In the genomic region with DNA sequence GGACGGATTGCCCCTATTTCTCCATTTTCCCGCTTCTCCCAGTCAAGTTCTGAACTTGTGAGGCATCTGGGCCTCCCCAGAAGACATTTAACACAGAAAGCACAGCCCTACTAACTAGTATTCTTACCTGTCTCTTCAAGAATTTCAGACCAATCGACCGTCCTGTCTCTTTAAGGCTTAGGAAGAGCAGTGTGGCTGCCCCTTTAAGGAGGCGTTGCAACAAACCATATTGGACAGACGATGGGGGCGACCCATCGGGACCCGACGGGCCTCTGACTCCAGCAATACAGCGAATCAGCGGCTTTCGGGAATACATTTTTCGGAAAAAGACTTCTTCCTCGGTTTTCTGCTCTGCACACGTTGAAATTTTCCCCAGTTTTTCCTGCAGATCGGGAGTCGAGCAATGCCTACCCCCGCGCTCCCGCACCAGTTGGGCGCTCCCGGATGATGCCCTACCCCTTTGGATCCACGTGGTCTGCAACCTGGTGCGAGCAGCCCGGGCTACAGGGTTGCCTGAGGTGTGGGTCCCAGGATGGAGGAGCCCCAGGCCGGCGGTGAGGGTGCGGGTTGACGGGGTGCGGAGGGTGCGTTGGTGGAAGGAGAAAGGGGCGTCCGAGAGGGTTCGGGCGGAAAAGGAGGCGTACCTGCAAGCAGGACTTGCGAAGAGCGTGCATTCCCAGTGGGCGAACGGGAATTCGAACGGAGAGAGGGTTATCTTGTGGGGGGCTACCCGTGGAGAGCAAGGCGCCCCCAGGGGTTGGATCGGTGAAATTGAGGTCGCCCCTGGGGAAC, we compare ENCODE assay signal across 1 cellular context.
TF ChIP-seq lines count a peak whose summit lies in the region.

A gene with protein sequence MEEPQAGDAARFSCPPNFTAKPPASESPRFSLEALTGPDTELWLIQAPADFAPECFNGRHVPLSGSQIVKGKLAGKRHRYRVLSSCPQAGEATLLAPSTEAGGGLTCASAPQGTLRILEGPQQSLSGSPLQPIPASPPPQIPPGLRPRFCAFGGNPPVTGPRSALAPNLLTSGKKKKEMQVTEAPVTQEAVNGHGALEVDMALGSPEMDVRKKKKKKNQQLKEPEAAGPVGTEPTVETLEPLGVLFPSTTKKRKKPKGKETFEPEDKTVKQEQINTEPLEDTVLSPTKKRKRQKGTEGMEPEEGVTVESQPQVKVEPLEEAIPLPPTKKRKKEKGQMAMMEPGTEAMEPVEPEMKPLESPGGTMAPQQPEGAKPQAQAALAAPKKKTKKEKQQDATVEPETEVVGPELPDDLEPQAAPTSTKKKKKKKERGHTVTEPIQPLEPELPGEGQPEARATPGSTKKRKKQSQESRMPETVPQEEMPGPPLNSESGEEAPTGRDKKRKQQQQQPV (plus strand): TSS at position 480 of the 792 bp plus-strand sequence. CDS start 53 bp downstream, at position 533.

TF ChIP-seq in HepG2, 621 proteins besides CTCF, POLR2A, EP300 and RAD21 (continued from another document and continues in another):
- no peak for TF ChIP-seq ZHX1 (CRISPR knock-in tag; IDR thresholded peaks at IDR 0.05; ENCODE audit: low read depth)
- TF ChIP-seq TAF15 (IDR thresholded peaks at IDR 0.05; ENCODE audit: low read depth, low read length, poor library complexity, severe bottlenecking): no peak
- no peak; the same call in 1 of the 2 replicates for TF ChIP-seq MEIS1 (CRISPR knock-in tag; IDR thresholded peaks at IDR 0.05; ENCODE audit: borderline replicate concordance)
- TF ChIP-seq, protein P1, sequence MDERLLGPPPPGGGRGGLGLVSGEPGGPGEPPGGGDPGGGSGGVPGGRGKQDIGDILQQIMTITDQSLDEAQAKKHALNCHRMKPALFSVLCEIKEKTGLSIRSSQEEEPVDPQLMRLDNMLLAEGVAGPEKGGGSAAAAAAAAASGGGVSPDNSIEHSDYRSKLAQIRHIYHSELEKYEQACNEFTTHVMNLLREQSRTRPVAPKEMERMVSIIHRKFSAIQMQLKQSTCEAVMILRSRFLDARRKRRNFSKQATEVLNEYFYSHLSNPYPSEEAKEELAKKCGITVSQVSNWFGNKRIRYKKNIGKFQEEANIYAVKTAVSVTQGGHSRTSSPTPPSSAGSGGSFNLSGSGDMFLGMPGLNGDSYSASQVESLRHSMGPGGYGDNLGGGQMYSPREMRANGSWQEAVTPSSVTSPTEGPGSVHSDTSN (CRISPR knock-in tag; IDR thresholded peaks at IDR 0.05): no peak
- TF ChIP-seq FOXA3 (CRISPR knock-in tag; IDR thresholded peaks at IDR 0.05): no peak
- TF ChIP-seq PAXIP1 (CRISPR knock-in tag; conservative IDR thresholded peaks at IDR 0.05): peak; percentile 44; the same call in 1 of the 2 replicates
- no peak for TF ChIP-seq ZSCAN25 (CRISPR knock-in tag; IDR thresholded peaks at IDR 0.05)
- TF ChIP-seq MLLT10 (CRISPR knock-in tag; IDR thresholded peaks at IDR 0.05): no peak
- no peak for TF ChIP-seq MTERF4 (CRISPR knock-in tag; IDR thresholded peaks at IDR 0.05)
- no peak for TF ChIP-seq ZNF562 (CRISPR knock-in tag; IDR thresholded peaks at IDR 0.05; ENCODE audit: borderline replicate concordance)
- no peak for TF ChIP-seq ZNF646 (CRISPR knock-in tag; IDR thresholded peaks at IDR 0.05)
- TF ChIP-seq, protein P2, sequence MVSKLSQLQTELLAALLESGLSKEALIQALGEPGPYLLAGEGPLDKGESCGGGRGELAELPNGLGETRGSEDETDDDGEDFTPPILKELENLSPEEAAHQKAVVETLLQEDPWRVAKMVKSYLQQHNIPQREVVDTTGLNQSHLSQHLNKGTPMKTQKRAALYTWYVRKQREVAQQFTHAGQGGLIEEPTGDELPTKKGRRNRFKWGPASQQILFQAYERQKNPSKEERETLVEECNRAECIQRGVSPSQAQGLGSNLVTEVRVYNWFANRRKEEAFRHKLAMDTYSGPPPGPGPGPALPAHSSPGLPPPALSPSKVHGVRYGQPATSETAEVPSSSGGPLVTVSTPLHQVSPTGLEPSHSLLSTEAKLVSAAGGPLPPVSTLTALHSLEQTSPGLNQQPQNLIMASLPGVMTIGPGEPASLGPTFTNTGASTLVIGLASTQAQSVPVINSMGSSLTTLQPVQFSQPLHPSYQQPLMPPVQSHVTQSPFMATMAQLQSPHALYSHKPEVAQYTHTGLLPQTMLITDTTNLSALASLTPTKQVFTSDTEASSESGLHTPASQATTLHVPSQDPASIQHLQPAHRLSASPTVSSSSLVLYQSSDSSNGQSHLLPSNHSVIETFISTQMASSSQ (IDR thresholded peaks at IDR 0.05; ENCODE audit: low read depth): no peak
- TF ChIP-seq, protein P2 (CRISPR knock-in tag; IDR thresholded peaks at IDR 0.05; ENCODE audit: borderline replicate concordance): no peak
- no peak; the same call in 1 of the 2 replicates for TF ChIP-seq IRF2 (CRISPR knock-in tag; IDR thresholded peaks at IDR 0.05)
- TF ChIP-seq, protein P3, sequence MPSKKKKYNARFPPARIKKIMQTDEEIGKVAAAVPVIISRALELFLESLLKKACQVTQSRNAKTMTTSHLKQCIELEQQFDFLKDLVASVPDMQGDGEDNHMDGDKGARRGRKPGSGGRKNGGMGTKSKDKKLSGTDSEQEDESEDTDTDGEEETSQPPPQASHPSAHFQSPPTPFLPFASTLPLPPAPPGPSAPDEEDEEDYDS (CRISPR knock-in tag; IDR thresholded peaks at IDR 0.05): peak; percentile 10; the same call in 1 of the 2 replicates
- peak; percentile 65 for TF ChIP-seq CREB1 (IDR thresholded peaks at IDR 0.05)
- peak; percentile 89 for TF ChIP-seq CREB1 (CRISPR knock-in tag; IDR thresholded peaks at IDR 0.05)
- peak; percentile 38; the same call in 1 of the 2 replicates for TF ChIP-seq ATF7-NPFF (CRISPR knock-in tag; IDR thresholded peaks at IDR 0.05; ENCODE audit: low read depth)
